In the genomic region with DNA sequence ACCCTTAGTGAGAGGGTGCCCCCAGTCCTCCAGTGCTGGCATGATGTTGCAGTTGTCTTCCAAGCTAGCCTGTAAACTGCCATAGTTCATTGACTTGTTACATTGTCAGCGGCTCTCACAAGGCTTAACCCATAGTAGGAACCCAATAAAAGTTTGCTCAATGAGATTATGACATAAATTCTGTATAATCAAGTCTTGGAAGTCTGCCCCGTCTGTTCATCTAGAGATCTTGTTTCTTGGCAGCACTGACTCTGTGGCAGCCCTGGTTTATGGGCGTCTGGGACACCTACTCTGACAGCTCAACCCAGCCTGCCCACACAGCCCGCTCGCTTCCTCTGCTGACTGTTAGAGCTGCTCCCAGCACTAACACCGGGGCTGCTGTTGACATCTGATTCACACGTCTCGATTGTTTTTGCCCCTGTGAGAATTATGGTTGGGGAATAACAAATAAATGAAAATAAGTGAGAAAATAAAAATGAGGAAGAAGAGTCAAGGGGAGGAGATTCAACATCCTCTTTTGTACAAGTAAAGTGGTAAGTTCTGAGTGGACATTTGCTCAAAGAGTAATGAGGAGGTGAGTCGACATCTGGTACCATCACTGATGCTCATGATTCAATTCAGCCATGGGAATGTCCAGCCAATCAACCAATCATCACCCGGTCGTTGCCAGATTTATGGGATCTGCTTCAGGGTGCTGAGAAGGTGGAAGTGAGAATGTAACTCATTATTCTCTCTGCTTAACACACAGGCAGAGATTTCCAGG, we compare ENCODE assay signal across 8 cellular contexts.
DNase-seq lines count a peak whose midpoint lies in the region; ATAC-seq and TF ChIP-seq lines count a peak whose summit lies in the region.

No MANE protein-coding gene starts in this region.

- intact Hi-C loops in lower lobe of right lung (cut with DNase I) = no loop called here

- DNase-seq in activated CD4-positive, CD25-positive, alpha-beta regulatory T cell treated with anti-CD3 and anti-CD28 coated beads, Interleukin-2, amount 50 U/mL, for 16 hours (ENCODE audit: low read depth, low spot score) = peak; percentile 6
- no peak for DNase-seq in activated CD4-positive, CD25-positive, alpha-beta regulatory T cell (lab: John Stamatoyannopoulos, UW)
- peak; percentile 60 for DNase-seq in activated CD4-positive, alpha-beta memory T cell treated with anti-CD3 and anti-CD28 coated beads, Interleukin-2, amount 10 ng/mL, durations not matched to agents 7 days and 5 days
- DNase-seq in lower lobe of right lung (no peak), SK-N-DZ (ENCODE audit: low spot score) (no peak), NCI-H774 (lab: John Stamatoyannopoulos, UW) (no peak)

- ATAC-seq in lower lobe of right lung (peak; percentile 51 to 57), GM21390 (IDR thresholded peaks at IDR 0.05; ENCODE audit: unreplicated experiment) (no peak)

- no peak overlapping the region for H3K27ac ChIP-seq in lower lobe of right lung

- H3K27ac Mint-ChIP-seq in activated CD4-positive, alpha-beta memory T cell treated with anti-CD3 and anti-CD28 coated beads, Interleukin-2, amount 10 ng/mL, durations not matched to agents 7 days and 5 days = peak overlapping the region; percentile 6
- no peak overlapping the region for H3K27ac Mint-ChIP-seq in stimulated activated naive CD8-positive, alpha-beta T cell treated with anti-CD3 and anti-CD28 coated beads, Interleukin-15, Interleukin-2, amounts not matched to agents 100 ng/mL and 50 ng/mL, for 24 hours

- peaks cover 36% of the 10 kb centered on the region for H3K27me3 Mint-ChIP-seq in activated CD4-positive, alpha-beta memory T cell treated with anti-CD3 and anti-CD28 coated beads, Interleukin-2, amount 10 ng/mL, durations not matched to agents 7 days and 5 days
- peaks cover 34% of the 10 kb centered on the region for H3K27me3 Mint-ChIP-seq in stimulated activated naive CD8-positive, alpha-beta T cell treated with anti-CD3 and anti-CD28 coated beads, Interleukin-15, Interleukin-2, amounts not matched to agents 100 ng/mL and 50 ng/mL, for 24 hours

- H3K4me1 Mint-ChIP-seq in activated CD4-positive, alpha-beta memory T cell treated with anti-CD3 and anti-CD28 coated beads, Interleukin-2, amount 10 ng/mL, durations not matched to agents 7 days and 5 days = peaks cover 14% of the 10 kb centered on the region
- peaks cover 22% of the 10 kb centered on the region for H3K4me1 Mint-ChIP-seq in stimulated activated naive CD8-positive, alpha-beta T cell treated with anti-CD3 and anti-CD28 coated beads, Interleukin-15, Interleukin-2, amounts not matched to agents 100 ng/mL and 50 ng/mL, for 24 hours (ENCODE audit: low read depth)

- POLR2A ChIA-PET in activated CD4-positive, alpha-beta memory T cell treated with anti-CD3 and anti-CD28 coated beads, Interleukin-2, amount 10 ng/mL, durations not matched to agents 7 days and 5 days (lab: Charles Lee) = interaction anchor here (1.8 kb wide), 1 partner anchor 14 kb away, joined by 3 read pairs; no protein-coding TSS in a partner anchor

- no peak overlapping the region for H3K4me3 ChIP-seq in lower lobe of right lung

- peaks cover 6% of the 10 kb centered on the region for H3K9me3 Mint-ChIP-seq in activated CD4-positive, alpha-beta memory T cell treated with anti-CD3 and anti-CD28 coated beads, Interleukin-2, amount 10 ng/mL, durations not matched to agents 7 days and 5 days
- no peaks in the 10 kb centered on the region for H3K9me3 Mint-ChIP-seq in stimulated activated naive CD8-positive, alpha-beta T cell treated with anti-CD3 and anti-CD28 coated beads, Interleukin-15, Interleukin-2, amounts not matched to agents 100 ng/mL and 50 ng/mL, for 24 hours

- H3K36me3 Mint-ChIP-seq in activated CD4-positive, alpha-beta memory T cell treated with anti-CD3 and anti-CD28 coated beads, Interleukin-2, amount 10 ng/mL, durations not matched to agents 7 days and 5 days (ENCODE audit: low read depth) = no peaks in the 10 kb centered on the region
- no peaks in the 10 kb centered on the region for H3K36me3 Mint-ChIP-seq in stimulated activated naive CD8-positive, alpha-beta T cell treated with anti-CD3 and anti-CD28 coated beads, Interleukin-15, Interleukin-2, amounts not matched to agents 100 ng/mL and 50 ng/mL, for 24 hours (ENCODE audit: low read depth)

- H3K27me3 ChIP-seq in lower lobe of right lung (ENCODE audit: low read depth) = no peaks in the 10 kb centered on the region

- H3K36me3 ChIP-seq in lower lobe of right lung = no peaks in the 10 kb centered on the region

- H3K9me3 ChIP-seq in lower lobe of right lung = no peaks in the 10 kb centered on the region

- CTCF ChIA-PET in activated CD4-positive, alpha-beta memory T cell treated with anti-CD3 and anti-CD28 coated beads, Interleukin-2, amount 10 ng/mL, durations not matched to agents 7 days and 5 days (lab: Charles Lee) = no interaction called here

- TF ChIP-seq CTCF in lower lobe of right lung (IDR thresholded peaks at IDR 0.05) = no peak

- H3K4me1 ChIP-seq in lower lobe of right lung = no peaks in the 10 kb centered on the region

- H3K4me3 Mint-ChIP-seq in activated CD4-positive, alpha-beta memory T cell treated with anti-CD3 and anti-CD28 coated beads, Interleukin-2, amount 10 ng/mL, durations not matched to agents 7 days and 5 days = no peak overlapping the region
- peak overlapping the region; percentile 8 for H3K4me3 Mint-ChIP-seq in stimulated activated naive CD8-positive, alpha-beta T cell treated with anti-CD3 and anti-CD28 coated beads, Interleukin-15, Interleukin-2, amounts not matched to agents 100 ng/mL and 50 ng/mL, for 24 hours

Comparison
In these comparisons a context has a peak if more than half of its experiments do, and no peak if none do; other contexts are left out.
1. DNase-seq: peak in activated CD4-positive, CD25-positive, alpha-beta regulatory T cell treated with anti-CD3 and anti-CD28 coated beads, Interleukin-2, amount 50 U/mL, for 16 hours (single experiment) and activated CD4-positive, alpha-beta memory T cell treated with anti-CD3 and anti-CD28 coated beads, Interleukin-2, amount 10 ng/mL, durations not matched to agents 7 days and 5 days (single experiment); none in activated CD4-positive, CD25-positive, alpha-beta regulatory T cell (0 of 4), lower lobe of right lung (single experiment), SK-N-DZ (single experiment) and NCI-H774 (single experiment).